Comparison of ENCODE assay signal across 8 cellular contexts in the genomic region with DNA sequence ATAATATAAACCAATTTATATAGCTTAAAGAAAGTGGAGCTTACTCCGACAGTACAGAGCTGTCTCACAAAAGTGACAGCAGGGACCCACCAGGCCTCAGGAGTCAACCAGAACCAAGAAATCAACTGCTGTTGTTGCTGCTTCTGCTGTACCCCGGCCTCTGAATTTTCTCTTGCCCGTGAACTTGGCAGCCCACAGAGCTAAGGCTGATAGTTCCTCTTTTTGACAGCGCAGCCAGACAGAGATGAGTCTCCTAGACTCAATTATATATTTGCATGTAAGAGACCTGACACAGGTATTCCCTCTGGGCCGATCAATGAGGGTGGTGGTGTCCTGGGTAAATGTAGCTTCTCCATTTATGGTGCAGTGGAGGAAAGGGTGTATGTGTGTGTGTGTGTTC.
A peak's percentile ranks its signal among the peaks of the same experiment; 100 is the strongest.
DNase-seq lines count a peak whose midpoint lies in the region; ATAC-seq and TF ChIP-seq lines count a peak whose summit lies in the region.

No MANE protein-coding gene starts in this region.

- in situ Hi-C loops in GM13976 (cut with MboI; ENCODE audit: low sequenced_read_pairs, unreplicated experiment), result no loop called here

- no peak for TF ChIP-seq CTCF in GM13976 (IDR thresholded peaks at IDR 0.05; ENCODE audit: borderline replicate concordance, control extremely low read depth, extremely low read depth, insufficient read depth, missing control alignments)

- DNase-seq in GM13976 (ENCODE audit: low spot score) (peak; percentile 58), NCI-H526 treated with DMSO at 0.1 percent for 48 hours (lab: John Stamatoyannopoulos, UW) (peak; percentile 89), DMS 273 (lab: John Stamatoyannopoulos, UW; ENCODE audit: unreplicated experiment) (no peak), HT-29 (ENCODE audit: low spot score) (no peak)
- DNase-seq in activated CD4-positive, alpha-beta T cell treated with anti-CD3 and anti-CD28 coated beads, Interleukin-2, amount 50 U/mL, for 4 hours, result no peak
- DNase-seq in stimulated activated CD4-positive, alpha-beta T cell treated with anti-CD3 and anti-CD28 coated beads, Interleukin-15, amount 100 ng/mL, for 24 hours, result no peak

- peak; percentile 95 for ATAC-seq in GM19468 (IDR thresholded peaks at IDR 0.05; ENCODE audit: extremely low read depth, unreplicated experiment)
- ATAC-seq in HG03039 (IDR thresholded peaks at IDR 0.05; ENCODE audit: unreplicated experiment), result peak; percentile 97

Comparison
In these comparisons a context has a peak if more than half of its experiments do, and no peak if none do; other contexts are left out.
1. DNase-seq: peak in GM13976 (single experiment) and NCI-H526 treated with DMSO at 0.1 percent for 48 hours (single experiment); none in DMS 273 (single experiment), activated CD4-positive, alpha-beta T cell treated with anti-CD3 and anti-CD28 coated beads, Interleukin-2, amount 50 U/mL, for 4 hours (0 of 2), HT-29 (single experiment) and stimulated activated CD4-positive, alpha-beta T cell treated with anti-CD3 and anti-CD28 coated beads, Interleukin-15, amount 100 ng/mL, for 24 hours (single experiment).